Comparison of ENCODE assay signal across 6 cellular contexts in genomic region chr9:127931092-127931881, GRCh38. TPM values are rescaled to one million over a fixed set of nuclear protein-coding genes. Genes with fewer than 3 reads are reported as not detected.
DNase-seq lines count a peak whose midpoint lies in the region; ATAC-seq, FAIRE-seq and TF ChIP-seq lines count a peak whose summit lies in the region.

No MANE protein-coding gene starts in this region.

- no peak for TF ChIP-seq CTCF in bronchial epithelial cell (IDR thresholded peaks at IDR 0.05; ENCODE audit: insufficient read depth, low read length, severe bottlenecking)
- TF ChIP-seq CTCF in osteoblast (IDR thresholded peaks at IDR 0.05; ENCODE audit: extremely low read depth, low read depth, low read length) = no peak

- H3K27ac Mint-ChIP-seq in activated CD8-positive, alpha-beta memory T cell treated with anti-CD3 and anti-CD28 coated beads, Interleukin-2, amount 10 ng/mL, durations not matched to agents 7 days and 5 days = peak overlapping the region; percentile 64

- ATAC-seq in activated CD8-positive, alpha-beta memory T cell treated with anti-CD3 and anti-CD28 coated beads, Interleukin-2, amount 10 ng/mL, durations not matched to agents 7 days and 5 days = peak; percentile 11

- H2AFZ ChIP-seq in osteoblast (ENCODE audit: low read length) = peak overlapping the region; percentile 77

- no peaks in the 10 kb centered on the region for H3K27me3 ChIP-seq in bronchial epithelial cell (ENCODE audit: control insufficient read depth, insufficient read depth, low read length)
- no peaks in the 10 kb centered on the region for H3K27me3 ChIP-seq in osteoblast (ENCODE audit: insufficient read depth, low read length)

- no peaks in the 10 kb centered on the region for H3K9me3 Mint-ChIP-seq in activated CD8-positive, alpha-beta memory T cell treated with anti-CD3 and anti-CD28 coated beads, Interleukin-2, amount 10 ng/mL, durations not matched to agents 7 days and 5 days (ENCODE audit: low read depth)

- H3K27me3 Mint-ChIP-seq in activated CD8-positive, alpha-beta memory T cell treated with anti-CD3 and anti-CD28 coated beads, Interleukin-2, amount 10 ng/mL, durations not matched to agents 7 days and 5 days = peaks cover 21% of the 10 kb centered on the region

- H3K4me3 ChIP-seq in bronchial epithelial cell (ENCODE audit: low read depth, low read length) = peak overlapping the region; percentile 41
- H3K4me3 ChIP-seq in osteoblast (ENCODE audit: insufficient read depth, low read length) = peak overlapping the region; percentile 76

- H3K4me2 ChIP-seq in osteoblast (ENCODE audit: insufficient read depth, low read length) = peak overlapping the region; percentile 92

- CTCF ChIA-PET in activated CD8-positive, alpha-beta memory T cell treated with anti-CD3 and anti-CD28 coated beads, Interleukin-2, amount 10 ng/mL, durations not matched to agents 7 days and 5 days (lab: Charles Lee) = interaction anchor here (0.7 to 6.2 kb wide), 4 partner anchors 10 to 155 kb away, joined by 3 to 25 read pairs (median 3); no protein-coding TSS in a partner anchor

- H3K36me3 ChIP-seq in bronchial epithelial cell (ENCODE audit: control insufficient read depth, insufficient read depth, low read length) (peaks cover 2% of the 10 kb centered on the region), osteoblast (ENCODE audit: insufficient read depth, low read length) (peaks cover 11% of the 10 kb centered on the region)

- H3K4me1 Mint-ChIP-seq in activated CD8-positive, alpha-beta memory T cell treated with anti-CD3 and anti-CD28 coated beads, Interleukin-2, amount 10 ng/mL, durations not matched to agents 7 days and 5 days = peaks cover 45% of the 10 kb centered on the region

- H3K79me2 ChIP-seq in osteoblast (ENCODE audit: insufficient read depth, low read length) = peaks cover 29% of the 10 kb centered on the region

- FAIRE-seq in bronchial epithelial cell (lab: Jason Lieb, UNC) = no peak

- no peaks in the 10 kb centered on the region for H3K9me3 ChIP-seq in osteoblast (ENCODE audit: low read depth, low read length)

- H3K4me1 ChIP-seq in osteoblast (ENCODE audit: insufficient read depth, low read length) = peaks cover 43% of the 10 kb centered on the region

- H4K20me1 ChIP-seq in osteoblast (ENCODE audit: insufficient read depth, low read length) = peaks cover 14% of the 10 kb centered on the region

- peak overlapping the region; percentile 58 for H3K4me3 Mint-ChIP-seq in activated CD8-positive, alpha-beta memory T cell treated with anti-CD3 and anti-CD28 coated beads, Interleukin-2, amount 10 ng/mL, durations not matched to agents 7 days and 5 days

- peak overlapping the region; percentile 97 for H3K27ac ChIP-seq in osteoblast (ENCODE audit: low read depth, low read length)

- no peak for DNase-seq in activated CD8-positive, alpha-beta memory T cell treated with anti-CD3 and anti-CD28 coated beads, Interleukin-2, amount 10 ng/mL, durations not matched to agents 7 days and 5 days
- DNase-seq in activated CD8-positive, alpha-beta memory T cell treated with anti-CD3 and anti-CD28 coated beads for 24 hours = no peak
- DNase-seq in NCI-H1105 treated with DMSO at 0.1 percent for 48 hours (lab: John Stamatoyannopoulos, UW) (peak; percentile 42), bronchial epithelial cell (ENCODE audit: low read depth) (peak; percentile 55), osteoblast (ENCODE audit: insufficient read length, low spot score, missing footprints) (peak; percentile 95), Ammon's horn (ENCODE audit: low spot score) (no peak)

- peaks cover 17% of the 10 kb centered on the region for H3K36me3 Mint-ChIP-seq in activated CD8-positive, alpha-beta memory T cell treated with anti-CD3 and anti-CD28 coated beads, Interleukin-2, amount 10 ng/mL, durations not matched to agents 7 days and 5 days

RNA-seq across cellular contexts. Expression of gene PIP5KL1, which starts 0.7 kb away (rescaled TPM):
- 1 to 10 TPM; 1.8 to 2.6 TPM for total RNA-seq in activated CD8-positive, alpha-beta memory T cell treated with anti-CD3 and anti-CD28 coated beads, Interleukin-2, amount 10 ng/mL, durations not matched to agents 7 days and 5 days
- total RNA-seq in bronchial epithelial cell (2.1 and 5.1 TPM in 2 replicates), osteoblast (2.2 and 3.5 TPM in 2 replicates)

RNA-seq across cellular contexts. Expression of gene DPM2, which starts 6.4 kb away (rescaled TPM):
- 10 to 100 TPM; 51.4 to 53.5 TPM for total RNA-seq in activated CD8-positive, alpha-beta memory T cell treated with anti-CD3 and anti-CD28 coated beads, Interleukin-2, amount 10 ng/mL, durations not matched to agents 7 days and 5 days
- total RNA-seq in bronchial epithelial cell (11.8 and 17.4 TPM in 2 replicates), osteoblast (10.1 and 11.5 TPM in 2 replicates)

RNA-seq across cellular contexts. Expression of gene ST6GALNAC4, which starts 14.4 kb away (rescaled TPM):
- 10 to 100 TPM; 64.7 to 71.4 TPM for total RNA-seq in activated CD8-positive, alpha-beta memory T cell treated with anti-CD3 and anti-CD28 coated beads, Interleukin-2, amount 10 ng/mL, durations not matched to agents 7 days and 5 days
- total RNA-seq in bronchial epithelial cell (21.3 and 21.8 TPM in 2 replicates), osteoblast (29.5 and 33.7 TPM in 2 replicates)

RNA-seq across cellular contexts. Expression of gene ST6GALNAC6, which starts 31.9 kb away (rescaled TPM):
- 10 to 100 TPM; 75.7 to 93.5 TPM for total RNA-seq in activated CD8-positive, alpha-beta memory T cell treated with anti-CD3 and anti-CD28 coated beads, Interleukin-2, amount 10 ng/mL, durations not matched to agents 7 days and 5 days
- total RNA-seq in bronchial epithelial cell (18.2 and 18.4 TPM in 2 replicates), osteoblast (52.7 and 53.2 TPM in 2 replicates)

RNA-seq across cellular contexts. Expression of gene EEIG1, which starts 49.5 kb away (rescaled TPM):
- total RNA-seq in activated CD8-positive, alpha-beta memory T cell treated with anti-CD3 and anti-CD28 coated beads, Interleukin-2, amount 10 ng/mL, durations not matched to agents 7 days and 5 days = 100 to 1,000 TPM in 1 of 2 experiments, 10 to 100 TPM in 1; 60.8 to 116 TPM
- 7.4 and 41.3 TPM in 2 replicates for total RNA-seq in bronchial epithelial cell
- total RNA-seq in osteoblast = 18.0 and 20.6 TPM in 2 replicates

Comparison
In these comparisons a context has a peak if more than half of its experiments do, and no peak if none do; other contexts are left out.
1. DNase-seq: peak in NCI-H1105 treated with DMSO at 0.1 percent for 48 hours (single experiment), bronchial epithelial cell (single experiment) and osteoblast (single experiment); none in activated CD8-positive, alpha-beta memory T cell treated with anti-CD3 and anti-CD28 coated beads, Interleukin-2, amount 10 ng/mL, durations not matched to agents 7 days and 5 days (single experiment), activated CD8-positive, alpha-beta memory T cell treated with anti-CD3 and anti-CD28 coated beads for 24 hours (single experiment) and Ammon's horn (single experiment).